21 cellular contexts compared by ENCODE assay signal in the genomic region with DNA sequence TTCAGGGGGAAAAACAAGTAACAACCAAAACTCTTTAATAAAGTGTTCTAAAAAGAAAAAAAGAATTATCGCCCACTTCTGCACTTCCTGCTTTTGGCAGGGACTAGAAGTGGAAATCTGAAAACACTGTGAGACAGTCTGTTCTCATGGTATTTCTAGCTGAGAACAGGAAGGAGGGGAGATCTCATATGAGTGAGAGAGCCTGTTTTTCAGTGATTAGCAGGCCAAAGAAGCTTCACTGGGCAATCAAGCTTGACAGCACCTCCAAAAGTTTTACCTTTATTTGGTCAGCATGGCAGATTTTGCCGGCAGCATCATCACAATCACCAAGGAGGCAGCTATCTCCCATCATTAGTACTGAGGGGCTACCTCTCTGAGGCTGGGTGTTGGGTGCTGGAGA.
DNase-seq lines count a peak whose midpoint lies in the region; ATAC-seq and TF ChIP-seq lines count a peak whose summit lies in the region.
"Had no signal": no experiment of that assay in that cellular context is flagged by ENCODE, and none has a peak within 500 bp of the region (broad histone marks: within the 10 kb centered on the region; RNA-seq: fewer than 3 reads in every experiment).

No MANE protein-coding gene starts in this region.

- peaks cover 20% of the 10 kb centered on the region for H3K4me1 ChIP-seq in foreskin keratinocyte
- H3K4me1 ChIP-seq in right lobe of liver: no peaks in the 10 kb centered on the region

- H3K36me3 Mint-ChIP-seq in Calu3 (ENCODE audit: insufficient read depth, unreplicated experiment): no peaks in the 10 kb centered on the region
- H3K36me3 Mint-ChIP-seq: CD14-positive monocyte, mesothelial cell of epicardium had no signal

- peak overlapping the region; percentile 93 for H3K27ac Mint-ChIP-seq in Calu3 (ENCODE audit: unreplicated experiment)
- H3K27ac Mint-ChIP-seq: activated B cell treated with CpG ODN at 0.5 μM for 24 hours, mesothelial cell of epicardium had no signal

- TF ChIP-seq POLR2A in right lobe of liver (IDR thresholded peaks at IDR 0.05): no peak

- no peak for TF ChIP-seq CTCF in Calu3 (IDR thresholded peaks at IDR 0.05; ENCODE audit: unreplicated experiment)
- no peak for TF ChIP-seq CTCF in foreskin keratinocyte (conservative IDR thresholded peaks at IDR 0.05)
- no peak for TF ChIP-seq CTCF in right lobe of liver (IDR thresholded peaks at IDR 0.05)

- H3K4me3 ChIP-seq in right lobe of liver: no peak overlapping the region
- H3K4me3 ChIP-seq: sigmoid colon, tibial artery had no signal

- H3K9me3 Mint-ChIP-seq in Calu3 (ENCODE audit: low read depth, unreplicated experiment): no peaks in the 10 kb centered on the region
- H3K9me3 Mint-ChIP-seq: activated B cell treated with CpG ODN at 0.5 μM for 24 hours, mesothelial cell of epicardium had no signal

- ATAC-seq in HG03378 (IDR thresholded peaks at IDR 0.05; ENCODE audit: unreplicated experiment) (peak; percentile 58), foreskin keratinocyte (no peak), right lobe of liver (no peak), HG03520 (IDR thresholded peaks at IDR 0.05; ENCODE audit: unreplicated experiment) (no peak)

- H3K4me1 Mint-ChIP-seq in Calu3 (ENCODE audit: low read depth, unreplicated experiment): peaks cover 24% of the 10 kb centered on the region

- no TSS peak for BruUV-seq in Calu3 (replicated peaks; lab: Mats Ljungman, UMichigan)

- CTCF ChIA-PET in Calu3 (lab: Charles Lee): interaction anchor here (0.6 to 1.4 kb wide), 2 partner anchors 36 to 1228 kb away, joined by 3 read pairs; no protein-coding TSS in a partner anchor

- peak overlapping the region; percentile 58 for H3K4me3 Mint-ChIP-seq in Calu3 (ENCODE audit: low read depth, unreplicated experiment)
- H3K4me3 Mint-ChIP-seq: activated B cell treated with CpG ODN at 0.5 μM for 24 hours, CD14-positive monocyte, mesothelial cell of epicardium had no signal

- H3K27me3 ChIP-seq in foreskin keratinocyte: no peaks in the 10 kb centered on the region
- H3K27me3 ChIP-seq in right lobe of liver: no peaks in the 10 kb centered on the region
- H3K27me3 ChIP-seq: sigmoid colon, tibial artery had no signal

- 61% methylated on average over 2 of the region's 2 CpGs for WGBS in right lobe of liver (ENCODE audit: insufficient coverage, low coverage, low lambda C conversion rate, missing lambda C conversion rate)

- H3K27ac ChIP-seq in foreskin keratinocyte (peak overlapping the region; percentile 88), right lobe of liver (no peak overlapping the region)
- H3K27ac ChIP-seq: RWPE1, sigmoid colon, tibial artery had no signal

- no peaks in the 10 kb centered on the region for H3K36me3 ChIP-seq in right lobe of liver
- H3K36me3 ChIP-seq: sigmoid colon, tibial artery had no signal

- no peaks in the 10 kb centered on the region for H3K27me3 Mint-ChIP-seq in Calu3 (ENCODE audit: unreplicated experiment)

- H3K9me3 ChIP-seq in right lobe of liver: no peaks in the 10 kb centered on the region
- H3K9me3 ChIP-seq: sigmoid colon, tibial artery had no signal

- no peak for DNase-seq in Calu3
- DNase-seq in GM19240 (ENCODE audit: insufficient read length, low spot score): peak; percentile 13
- DNase-seq in foreskin keratinocyte: peak; percentile 15 to 25
- DNase-seq in NCI-H2227 (lab: John Stamatoyannopoulos, UW; ENCODE audit: unreplicated experiment): no peak
- no peak for DNase-seq in right lobe of liver
- no peak for DNase-seq in activated effector memory CD4-positive, alpha-beta T cell treated with Interleukin-2 at 50 U/mL for 16 hours
- DNase-seq: activated B cell treated with CpG ODN at 0.5 μM for 24 hours; activated gamma-delta T cell treated with Interleukin-2 at 50 U/mL for 16 hours; cortex of kidney; NCI-H1092; NCI-H2171; nucleus accumbens; sigmoid colon; stimulated activated CD4-positive, alpha-beta T cell treated with anti-CD3 and anti-CD28 coated beads, Interleukin-2, amount 100 ng/mL, for 48 hours; stimulated activated CD8-positive, alpha-beta memory T cell treated with anti-CD3 and anti-CD28 coated beads, Interleukin-4, amount 100 ng/mL, for 48 hours; tibial artery had no signal

- intact Hi-C loops in Calu3 (cut with micrococcal nuclease; ENCODE audit: unreplicated experiment) (loop anchor here (5.0 to 10.0 kb wide), 2 partner anchors 73 to 124 kb away; no protein-coding TSS in a partner anchor), right lobe of liver (cut with DNase I) (no loop called here)

Comparison
In these comparisons a context has a peak if more than half of its experiments do, and no peak if none do; other contexts are left out.
1. DNase-seq: peak in GM19240 (single experiment) and foreskin keratinocyte (2 of 2); none in Calu3 (single experiment), NCI-H2227 (single experiment), right lobe of liver (0 of 3) and activated effector memory CD4-positive, alpha-beta T cell treated with Interleukin-2 at 50 U/mL for 16 hours (single experiment).